13 cellular contexts compared by ENCODE assay signal in the genomic region with DNA sequence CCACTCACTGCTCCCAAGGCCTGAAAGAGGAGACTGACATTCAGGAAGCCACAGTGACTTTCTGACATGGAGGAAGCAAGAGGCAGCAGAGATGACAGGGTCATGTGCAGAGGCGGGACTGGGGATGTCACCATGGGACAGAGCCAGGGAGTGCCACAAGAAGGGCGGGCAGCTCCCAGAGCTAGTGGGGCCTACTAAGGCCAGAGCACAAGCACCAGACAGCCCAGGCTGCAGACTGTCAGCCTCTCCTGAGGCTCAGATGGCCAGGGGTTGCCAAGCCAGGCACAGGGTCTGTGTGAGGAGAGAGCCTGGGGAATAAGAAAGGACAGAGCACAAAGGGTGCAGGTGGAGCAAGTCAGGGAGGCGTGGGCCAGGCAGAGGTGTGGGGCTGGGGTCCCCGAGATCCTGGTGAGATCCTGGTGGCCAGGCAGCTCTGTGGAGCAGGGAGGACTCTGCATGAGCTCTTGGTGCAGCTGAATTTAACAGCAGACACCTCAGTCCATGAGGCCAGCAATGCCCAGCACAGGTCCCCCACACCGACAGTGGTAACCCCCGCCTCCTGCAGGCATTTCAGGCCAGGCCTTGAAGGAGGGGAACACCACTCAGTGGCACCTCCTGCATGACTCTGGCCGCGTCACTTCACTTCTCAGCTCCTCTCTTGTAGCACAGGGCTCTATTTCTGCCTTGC. TPM values are rescaled to one million over a fixed set of nuclear protein-coding genes. Genes with fewer than 3 reads are reported as not detected.
DNase-seq lines count a peak whose midpoint lies in the region; ATAC-seq and TF ChIP-seq lines count a peak whose summit lies in the region.
"Had no signal": no experiment of that assay in that cellular context is flagged by ENCODE, and none has a peak within 500 bp of the region (broad histone marks: within the 10 kb centered on the region; RNA-seq: fewer than 3 reads in every experiment).

No MANE protein-coding gene starts in this region.

- intact Hi-C loops in left ventricle myocardium inferior (cut with micrococcal nuclease) = no loop called here
- intact Hi-C loops in cardiac septum (cut with DNase I) = no loop called here

- H3K9me3 Mint-ChIP-seq in WTC11 = no peaks in the 10 kb centered on the region
- H3K9me3 Mint-ChIP-seq in stimulated activated naive B cell treated with anti-CD40 and anti-IgM and Interleukin-4, amounts not matched to agents 10 μg/mL and 1 μg/mL and 100 μg/mL, for 72 hours = no peaks in the 10 kb centered on the region

- H3K4me1 ChIP-seq in left ventricle myocardium inferior = peaks cover 31% of the 10 kb centered on the region

- H3K27me3 ChIP-seq in left ventricle myocardium inferior (ENCODE audit: low read depth) = no peaks in the 10 kb centered on the region

- no peaks in the 10 kb centered on the region for H3K27me3 Mint-ChIP-seq in WTC11 (ENCODE audit: low read depth)
- H3K27me3 Mint-ChIP-seq in stimulated activated naive B cell treated with anti-CD40 and anti-IgM and Interleukin-4, amounts not matched to agents 10 μg/mL and 1 μg/mL and 100 μg/mL, for 72 hours = no peaks in the 10 kb centered on the region

- no peak overlapping the region for H3K27ac ChIP-seq in left ventricle myocardium inferior (replicated peaks)

- H3K4me1 Mint-ChIP-seq in WTC11 = no peaks in the 10 kb centered on the region
- peaks cover 35 to 52% of the 10 kb centered on the region in 2 donors for H3K4me1 Mint-ChIP-seq in stimulated activated naive B cell treated with anti-CD40 and anti-IgM and Interleukin-4, amounts not matched to agents 10 μg/mL and 1 μg/mL and 100 μg/mL, for 72 hours

- H3K36me3 ChIP-seq in left ventricle myocardium inferior = peaks cover 83% of the 10 kb centered on the region

- peak; percentile 14 for DNase-seq in left ventricle myocardium inferior
- DNase-seq in cardiac septum (ENCODE audit: low spot score) = no peak
- no peak for DNase-seq in WTC11 (ENCODE audit: low spot score)
- DNase-seq in left lobe of liver (ENCODE audit: low spot score) = no peak
- DNase-seq in stimulated activated naive B cell treated with anti-CD40 and anti-IgM and Interleukin-4, amounts not matched to agents 10 μg/mL and 1 μg/mL and 100 μg/mL, for 72 hours = no peak
- no peak for DNase-seq in SIG-M5 (lab: John Stamatoyannopoulos, UW)
- DNase-seq in activated CD8-positive, alpha-beta memory T cell treated with anti-CD3 and anti-CD28 coated beads, Interleukin-2, amount 50 U/mL, for 48 hours = no peak
- DNase-seq: hippocampal formation; NCI-H1105; NCI-H446; OCI-M1; stimulated activated CD4-positive, alpha-beta T cell treated with anti-CD3 and anti-CD28 coated beads, Interleukin-2, amount 100 ng/mL, for 24 hours had no signal

- no peak for TF ChIP-seq CTCF in left ventricle myocardium inferior (IDR thresholded peaks at IDR 0.05; ENCODE audit: borderline replicate concordance)
- TF ChIP-seq CTCF in WTC11 (IDR thresholded peaks at IDR 0.05) = no peak

- no peaks in the 10 kb centered on the region for H3K9me3 ChIP-seq in left ventricle myocardium inferior (replicated peaks)

- POLR2A ChIA-PET in WTC11 (lab: Charles Lee) = no interaction called here

- CTCF ChIA-PET in WTC11 (lab: Charles Lee) = no interaction called here

- peak overlapping the region; percentile 62; the same call in 1 of the 2 replicates for H3K27ac Mint-ChIP-seq in WTC11
- peak overlapping the region; percentile 77 for H3K27ac Mint-ChIP-seq in stimulated activated naive B cell treated with anti-CD40 and anti-IgM and Interleukin-4, amounts not matched to agents 10 μg/mL and 1 μg/mL and 100 μg/mL, for 72 hours

- no peak overlapping the region for H3K4me3 Mint-ChIP-seq in WTC11
- no peak overlapping the region for H3K4me3 Mint-ChIP-seq in stimulated activated naive B cell treated with anti-CD40 and anti-IgM and Interleukin-4, amounts not matched to agents 10 μg/mL and 1 μg/mL and 100 μg/mL, for 72 hours

- no peak for ATAC-seq in WTC11
- peak; percentile 27 for ATAC-seq in left lobe of liver
- ATAC-seq in stimulated activated naive B cell treated with anti-CD40 and anti-IgM and Interleukin-4, amounts not matched to agents 10 μg/mL and 1 μg/mL and 100 μg/mL, for 72 hours (replicated peaks) = no peak
- ATAC-seq in HG03095 (IDR thresholded peaks at IDR 0.05; ENCODE audit: unreplicated experiment) = no peak

- peaks cover 9% of the 10 kb centered on the region for H3K36me3 Mint-ChIP-seq in WTC11
- H3K36me3 Mint-ChIP-seq in stimulated activated naive B cell treated with anti-CD40 and anti-IgM and Interleukin-4, amounts not matched to agents 10 μg/mL and 1 μg/mL and 100 μg/mL, for 72 hours = peaks cover 44 to 76% of the 10 kb centered on the region in 2 donors

- H3K4me3 ChIP-seq in left ventricle myocardium inferior = no peak overlapping the region

TF ChIP-seq in WTC11, 78 proteins besides CTCF, POLR2A, EP300 and RAD21:
- TF ChIP-seq, protein P1, sequence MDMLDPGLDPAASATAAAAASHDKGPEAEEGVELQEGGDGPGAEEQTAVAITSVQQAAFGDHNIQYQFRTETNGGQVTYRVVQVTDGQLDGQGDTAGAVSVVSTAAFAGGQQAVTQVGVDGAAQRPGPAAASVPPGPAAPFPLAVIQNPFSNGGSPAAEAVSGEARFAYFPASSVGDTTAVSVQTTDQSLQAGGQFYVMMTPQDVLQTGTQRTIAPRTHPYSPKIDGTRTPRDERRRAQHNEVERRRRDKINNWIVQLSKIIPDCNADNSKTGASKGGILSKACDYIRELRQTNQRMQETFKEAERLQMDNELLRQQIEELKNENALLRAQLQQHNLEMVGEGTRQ (CRISPR knock-in tag; IDR thresholded peaks at IDR 0.05) = no peak
- TF ChIP-seq ERG (CRISPR knock-in tag; IDR thresholded peaks at IDR 0.05) = no peak
- TF ChIP-seq EMX1 (CRISPR knock-in tag; IDR thresholded peaks at IDR 0.05) = no peak

RNA-seq across cellular contexts. Expression of gene SGSM3, which starts 52.3 kb away (rescaled TPM):
- 40.4 TPM for total RNA-seq in left ventricle myocardium inferior
- 38.1 TPM for total RNA-seq in cardiac septum
- total RNA-seq in WTC11 (2021) = 81.8 to 96.9 TPM (median 93.0 TPM) in 3 replicates
- total RNA-seq in left lobe of liver = 31.4 TPM
